ENCODE assay signal across 1 cellular context in genomic region chr16:67226804-67227566, GRCh38.
A peak's percentile ranks its signal among the peaks of the same experiment; 100 is the strongest.
TF ChIP-seq lines count a peak whose summit lies in the region.

Gene TMEM208 (plus strand): TSS chr16:67227130. CDS start chr16:67227219, 89 bp downstream.

TF ChIP-seq in K562, 482 proteins besides CTCF, POLR2A, EP300 and RAD21 (continued from another document and continues in another):
- no peak for TF ChIP-seq ZFP91 (CRISPR knock-in tag; IDR thresholded peaks at IDR 0.05)
- no peak for TF ChIP-seq E2F3 (CRISPR knock-in tag; IDR thresholded peaks at IDR 0.05)
- peak; percentile 81 for TF ChIP-seq PKNOX1 (IDR thresholded peaks at IDR 0.05)
- TF ChIP-seq POLR2H (tag; IDR thresholded peaks at IDR 0.05; ENCODE audit: low read depth): peak; percentile 59
- TF ChIP-seq ZNF717 (CRISPR knock-in tag; IDR thresholded peaks at IDR 0.05): no peak
- peak; percentile 84 for TF ChIP-seq MYC (IDR thresholded peaks at IDR 0.05; ENCODE audit: low read depth, low read length)
- TF ChIP-seq MYC (CRISPR knock-in tag; IDR thresholded peaks at IDR 0.05; ENCODE audit: borderline replicate concordance, low read depth): 0 out of 2 replicates have a peak, but pooled peaks have one; percentile 27
- TF ChIP-seq PHF21A (IDR thresholded peaks at IDR 0.05; ENCODE audit: borderline replicate concordance, low read depth): no peak
- TF ChIP-seq ZNF274 (IDR thresholded peaks at IDR 0.05; ENCODE audit: borderline replicate concordance, low read depth, low read length): no peak
- TF ChIP-seq ZNF316 (IDR thresholded peaks at IDR 0.05): no peak
- no peak for TF ChIP-seq NR4A1 (CRISPR knock-in tag; IDR thresholded peaks at IDR 0.05)
- no peak; the same call in 1 of the 2 replicates for TF ChIP-seq NR4A1 (tag; IDR thresholded peaks at IDR 0.05)
- TF ChIP-seq UBTF (IDR thresholded peaks at IDR 0.05; ENCODE audit: borderline replicate concordance in 1 of 2, low read depth in 2 of 2, low read length in 2 of 2): no peak
- no peak for TF ChIP-seq ZNF668 (CRISPR knock-in tag; IDR thresholded peaks at IDR 0.05)
- no peak for TF ChIP-seq RBM15 (IDR thresholded peaks at IDR 0.05; ENCODE audit: insufficient read depth, low read length)
- no peak for TF ChIP-seq ZNF780A (CRISPR knock-in tag; IDR thresholded peaks at IDR 0.05)
- TF ChIP-seq TRIM25 (IDR thresholded peaks at IDR 0.05; ENCODE audit: borderline replicate concordance): no peak
- TF ChIP-seq ZNF407 (IDR thresholded peaks at IDR 0.05; ENCODE audit: low read depth): no peak
- TF ChIP-seq ZNF146 (CRISPR knock-in tag; IDR thresholded peaks at IDR 0.05; ENCODE audit: unreplicated experiment): no peak
- TF ChIP-seq FOSL1 (tag; conservative IDR thresholded peaks at IDR 0.05): peak; percentile 57; the same call in 1 of the 2 replicates
- TF ChIP-seq STAG1 (CRISPR knock-in tag; IDR thresholded peaks at IDR 0.05; ENCODE audit: borderline replicate concordance): no peak
- TF ChIP-seq ZFPM2 (CRISPR knock-in tag; IDR thresholded peaks at IDR 0.05): no peak
- peak; percentile 75 for TF ChIP-seq ELF4 (CRISPR knock-in tag; IDR thresholded peaks at IDR 0.05)
- TF ChIP-seq ZNF707 (CRISPR knock-in tag; conservative IDR thresholded peaks at IDR 0.05): no peak
- no peak for TF ChIP-seq CUX1 (CRISPR knock-in tag; IDR thresholded peaks at IDR 0.05)
- no peak for TF ChIP-seq BRF1 (IDR thresholded peaks at IDR 0.05; ENCODE audit: borderline replicate concordance, extremely low read depth, insufficient read length)
- peak; percentile 86 for TF ChIP-seq SUPT5H (IDR thresholded peaks at IDR 0.05)
- TF ChIP-seq FOXK1 (CRISPR knock-in tag; IDR thresholded peaks at IDR 0.05; ENCODE audit: borderline replicate concordance): no peak
- TF ChIP-seq ZNF280A (IDR thresholded peaks at IDR 0.05; ENCODE audit: low read depth, partially characterized antibody): no peak
- TF ChIP-seq POLR2AphosphoS2 (IDR thresholded peaks at IDR 0.05; ENCODE audit: low read length): no peak
- no peak for TF ChIP-seq E2F1 (CRISPR knock-in tag; IDR thresholded peaks at IDR 0.05)
- TF ChIP-seq NR2F6 (CRISPR knock-in tag; IDR thresholded peaks at IDR 0.05): no peak
